In genomic region chr6:27312146-27312949, GRCh38 we compare ENCODE assay signal across 8 cellular contexts. TPM values are rescaled to one million over a fixed set of nuclear protein-coding genes. Genes with fewer than 3 reads are reported as not detected.
DNase-seq lines count a peak whose midpoint lies in the region; ATAC-seq, FAIRE-seq and TF ChIP-seq lines count a peak whose summit lies in the region.

Gene POM121L2, minus strand, starts transcription at chr6:27312273. Its CDS starts 103 bp downstream, at chr6:27312170.

- dilution Hi-C loops in endothelial cell of umbilical vein (cut with MboI; ENCODE audit: extremely low pct_ligation_motif_present, low sequenced_read_pairs), result no loop called here

- H3K9me3 ChIP-seq in endothelial cell of umbilical vein (replicated peaks; ENCODE audit: control insufficient read depth, insufficient read depth, low read length), result no peaks in the 10 kb centered on the region
- no peaks in the 10 kb centered on the region for H3K9me3 ChIP-seq in naive thymus-derived CD4-positive, alpha-beta T cell (ENCODE audit: control insufficient read depth in 2 of 3, low read length in 3 of 3)
- H3K9me3 ChIP-seq in stomach, result no peaks in the 10 kb centered on the region

- peak within 1 kb of the TSS; percentile 95 for H2AFZ ChIP-seq in endothelial cell of umbilical vein (ENCODE audit: low read depth, low read length)

- H3K4me1 ChIP-seq in endothelial cell of umbilical vein (ENCODE audit: control insufficient read depth, extremely low read depth, insufficient read depth, low read length) (peaks cover 9% of the 10 kb centered on the region), stomach (peaks cover 4 to 14% (median 13%) of the 10 kb centered on the region in 4 donors)
- peaks cover 0 to 6% of the 10 kb centered on the region in 2 donors for H3K4me1 ChIP-seq in naive thymus-derived CD4-positive, alpha-beta T cell (ENCODE audit: control insufficient read depth in 2 of 2, insufficient read depth in 2 of 2, low read length in 2 of 2)

- POLR2A ChIA-PET in endothelial cell of umbilical vein (lab: Charles Lee), result no interaction called here
- POLR2A ChIA-PET in naive thymus-derived CD4-positive, alpha-beta T cell (lab: Charles Lee), result interaction anchor here (0.6 to 1.0 kb wide), 2 partner anchors 14 to 440 kb away, joined by 3 to 4 read pairs; no protein-coding TSS in a partner anchor

- TF ChIP-seq POLR2A in endothelial cell of umbilical vein (IDR thresholded peaks at IDR 0.05; ENCODE audit: low read depth, low read length) (no peak), stomach (IDR thresholded peaks at IDR 0.05) (no peak)

- peak; percentile 14 for DNase-seq in DMS53 treated with DMSO at 0.1 percent for 48 hours (lab: John Stamatoyannopoulos, UW; ENCODE audit: unreplicated experiment)
- DNase-seq in NCI-H69 (lab: John Stamatoyannopoulos, UW), result peak; percentile 39
- peak; percentile 24 to 26 for DNase-seq in activated CD8-positive, alpha-beta memory T cell treated with anti-CD3 and anti-CD28 coated beads for 4 hours (ENCODE audit: low read depth in 2 of 2)
- peak; percentile 65 for DNase-seq in endothelial cell of umbilical vein (ENCODE audit: low read depth, low spot score)
- DNase-seq in naive thymus-derived CD4-positive, alpha-beta T cell, result peak in 8 of 9 donors; percentile 26 to 61 (median 56)
- DNase-seq in stomach, result peak; percentile 80

- H3K9me1 ChIP-seq in endothelial cell of umbilical vein (replicated peaks; ENCODE audit: control insufficient read depth, extremely low read depth, insufficient read depth, low read length), result no peaks in the 10 kb centered on the region

- H3K36me3 ChIP-seq in endothelial cell of umbilical vein (ENCODE audit: control insufficient read depth in 2 of 2, extremely low read depth in 1 of 2, insufficient read depth in 2 of 2, low read length in 2 of 2), result no peaks in the 10 kb centered on the region
- H3K36me3 ChIP-seq in naive thymus-derived CD4-positive, alpha-beta T cell (ENCODE audit: control insufficient read depth in 2 of 3, insufficient read depth in 3 of 3, low read length in 3 of 3), result no peaks in the 10 kb centered on the region
- no peaks in the 10 kb centered on the region for H3K36me3 ChIP-seq in stomach

- peak; percentile 78 for FAIRE-seq in endothelial cell of umbilical vein (lab: Jason Lieb, UNC)

- no TSS peak for BruUV-seq in endothelial cell of umbilical vein (replicated peaks; lab: Mats Ljungman, UMichigan)

- H3K4me3 Mint-ChIP-seq in naive thymus-derived CD4-positive, alpha-beta T cell, result peak within 1 kb of the TSS; percentile 76 to 86 (median 83)

- H3K27me3 ChIP-seq in endothelial cell of umbilical vein (ENCODE audit: control insufficient read depth in 2 of 2, insufficient read depth in 2 of 2, low read length in 2 of 2), result peaks cover 14 to 20% of the 10 kb centered on the region in 2 experiments
- H3K27me3 ChIP-seq in naive thymus-derived CD4-positive, alpha-beta T cell (ENCODE audit: control insufficient read depth in 2 of 2, insufficient read depth in 2 of 2, low read length in 2 of 2), result peaks cover 4 to 14% of the 10 kb centered on the region in 2 donors
- H3K27me3 ChIP-seq in stomach, result peaks cover 11 to 74% (median 49%) of the 10 kb centered on the region in 3 donors

- H3K4me1 Mint-ChIP-seq in naive thymus-derived CD4-positive, alpha-beta T cell, result peaks cover 0 to 13% (median 4%) of the 10 kb centered on the region in 7 donors

- no peaks in the 10 kb centered on the region for H4K20me1 ChIP-seq in endothelial cell of umbilical vein (replicated peaks; ENCODE audit: control insufficient read depth, extremely low read depth, insufficient read depth, low read length)

- WGBS in stomach, 5 donors, result 1 to 2% (median 1%) methylated on average over 32 to 64 of the region's 64 CpGs

- no peak within 1 kb of the TSS for H3K27ac ChIP-seq in endothelial cell of umbilical vein (ENCODE audit: insufficient read depth, low read depth, low read length)
- no peak within 1 kb of the TSS for H3K27ac ChIP-seq in naive thymus-derived CD4-positive, alpha-beta T cell (ENCODE audit: low read depth, low read length)
- no peak within 1 kb of the TSS for H3K27ac ChIP-seq in stomach

- peaks cover 0 to 2% (median 0%) of the 10 kb centered on the region in 11 donors for H3K9me3 Mint-ChIP-seq in naive thymus-derived CD4-positive, alpha-beta T cell

- H3K36me3 Mint-ChIP-seq in naive thymus-derived CD4-positive, alpha-beta T cell, result peaks cover 0 to 6% (median 0%) of the 10 kb centered on the region in 5 donors

- no peaks in the 10 kb centered on the region for H3K79me2 ChIP-seq in endothelial cell of umbilical vein (ENCODE audit: control insufficient read depth, insufficient read depth, low read length)

- CTCF ChIA-PET in endothelial cell of umbilical vein (lab: Charles Lee), result interaction anchor here (0.6 to 2.2 kb wide), 30 partner anchors 8 to 484 kb away, joined by 3 to 19 read pairs (median 4); no protein-coding TSS in a partner anchor
- CTCF ChIA-PET in naive thymus-derived CD4-positive, alpha-beta T cell (lab: Charles Lee), result interaction anchor here (0.6 to 2.5 kb wide), 11 partner anchors 8 to 583 kb away, joined by 3 to 11 read pairs (median 3); no protein-coding TSS in a partner anchor

- no peak within 1 kb of the TSS for H3K9ac ChIP-seq in endothelial cell of umbilical vein (replicated peaks; ENCODE audit: extremely low read depth, insufficient read depth, low read length)

- no peak for TF ChIP-seq EP300 in stomach (IDR thresholded peaks at IDR 0.05)

- peak within 1 kb of the TSS in 2 of 9 donors; percentile 15 to 25 for H3K27ac Mint-ChIP-seq in naive thymus-derived CD4-positive, alpha-beta T cell

- peak within 1 kb of the TSS; percentile 41 to 60 (median 51) for H3K4me3 ChIP-seq in endothelial cell of umbilical vein (replicated peaks in 1 of 3; ENCODE audit: insufficient read depth in 1 of 3, low read depth in 1 of 3, low read length in 3 of 3)
- H3K4me3 ChIP-seq in naive thymus-derived CD4-positive, alpha-beta T cell (ENCODE audit: low read length), result peak within 1 kb of the TSS; percentile 80
- peak within 1 kb of the TSS; percentile 41 to 56 (median 50) for H3K4me3 ChIP-seq in stomach

- ATAC-seq in HG02642 (IDR thresholded peaks at IDR 0.05; ENCODE audit: poor library complexity, unreplicated experiment) (peak; percentile 76), GM21367 (IDR thresholded peaks at IDR 0.05; ENCODE audit: unreplicated experiment) (no peak)
- ATAC-seq in naive thymus-derived CD4-positive, alpha-beta T cell, result peak; percentile 66

- intact Hi-C loops in endothelial cell of umbilical vein (cut with micrococcal nuclease), result loop anchor here (1.0 to 5.0 kb wide), 9 partner anchors 124 to 583 kb away; no protein-coding TSS in a partner anchor
- intact Hi-C loops in naive thymus-derived CD4-positive, alpha-beta T cell (cut with micrococcal nuclease), result loop anchor here (1.0 to 10.0 kb wide), 20 partner anchors 21 to 591 kb away; partner anchors contain the start of genes ZNF184 (in 1 of the 2) and ZNF391 (in 1 of the 2)
- intact Hi-C loops in stomach (cut with DNase I; ENCODE audit: low total_unique reads), result no loop called here

- H3K4me2 ChIP-seq in endothelial cell of umbilical vein (ENCODE audit: insufficient read depth, low read length), result peak within 1 kb of the TSS; percentile 88

- H3K27me3 Mint-ChIP-seq in naive thymus-derived CD4-positive, alpha-beta T cell, result peaks cover 63 to 81% (median 73%) of the 10 kb centered on the region in 5 donors

- TF ChIP-seq CTCF in endothelial cell of umbilical vein (IDR thresholded peaks at IDR 0.05; ENCODE audit: extremely low read depth in 1 of 2, insufficient read depth in 1 of 2, low read depth in 1 of 2, low read length in 2 of 2) (peak; percentile 50 to 69), stomach (IDR thresholded peaks at IDR 0.05) (peak in 5 of 7 experiments; percentile 18 to 66 (median 63))

TF ChIP-seq in endothelial cell of umbilical vein, 7 proteins besides CTCF, POLR2A, EP300 and RAD21:
- TF ChIP-seq FOS (IDR thresholded peaks at IDR 0.05; ENCODE audit: borderline replicate concordance, insufficient read depth, low read length) (no peak), MYC (IDR thresholded peaks at IDR 0.05; ENCODE audit: low read depth, low read length) (no peak), POLR2AphosphoS5 (IDR thresholded peaks at IDR 0.05; ENCODE audit: insufficient read depth, low read depth, low read length) (no peak), MAX (IDR thresholded peaks at IDR 0.05; ENCODE audit: insufficient read depth, insufficient read length) (no peak), EZH2 (IDR thresholded peaks at IDR 0.05; ENCODE audit: borderline replicate concordance, low read depth, low read length, severe bottlenecking) (no peak), JUN (IDR thresholded peaks at IDR 0.05; ENCODE audit: borderline replicate concordance, insufficient read depth, insufficient read length, low read depth) (no peak), GATA2 (IDR thresholded peaks at IDR 0.05; ENCODE audit: insufficient read depth, insufficient read length, low read depth, low read length) (no peak)

RNA-seq across cellular contexts. Expression of gene POM121L2, which starts in this region (rescaled TPM):
- not detected in 2 replicates for total RNA-seq in endothelial cell of umbilical vein
- not detected in 2 replicates for polyA plus RNA-seq in endothelial cell of umbilical vein
- not detected in 2 replicates for polyA plus RNA-seq in endothelial cell of umbilical vein (2011; cell fraction: cytosol; rRNA removed)
- not detected in 2 replicates for polyA plus RNA-seq in endothelial cell of umbilical vein (2011; cell fraction: nucleus; rRNA removed)
- polyA plus RNA-seq in endothelial cell of umbilical vein (2012), result not detected in 2 replicates
- polyA minus RNA-seq in endothelial cell of umbilical vein, result not detected in 2 replicates
- not detected for polyA minus RNA-seq in endothelial cell of umbilical vein (2011; cell fraction: cytosol; rRNA and poly(A)+ RNA removed)
- not detected in 2 replicates for polyA minus RNA-seq in endothelial cell of umbilical vein (2011; cell fraction: nucleus; rRNA and poly(A)+ RNA removed)
- not detected for total RNA-seq in naive thymus-derived CD4-positive, alpha-beta T cell
- not detected for polyA plus RNA-seq in naive thymus-derived CD4-positive, alpha-beta T cell
- total RNA-seq in stomach, result not detected
- not detected for polyA plus RNA-seq in stomach

Comparison
In these comparisons a context has a peak if more than half of its experiments do, and no peak if none do; other contexts are left out.
1. Peak in DNase-seq, H3K4me3 ChIP-seq and H3K4me2 ChIP-seq in endothelial cell of umbilical vein; RNA of the gene not detected or under 1 TPM.
2. Peak in DNase-seq, ATAC-seq and H3K4me3 ChIP-seq in naive thymus-derived CD4-positive, alpha-beta T cell; RNA of the gene not detected or under 1 TPM.
3. Peak in DNase-seq and H3K4me3 ChIP-seq in stomach; RNA of the gene not detected or under 1 TPM.
4. DNase-seq: peak in every context shown above with its lines; median percentile 80 in stomach; 65 in endothelial cell of umbilical vein; 56 in naive thymus-derived CD4-positive, alpha-beta T cell; 39 in NCI-H69; 25 in activated CD8-positive, alpha-beta memory T cell treated with anti-CD3 and anti-CD28 coated beads for 4 hours; 14 in DMS53 treated with DMSO at 0.1 percent for 48 hours.